Comparison of ENCODE assay signal across 34 cellular contexts in genomic region chr1:239349699-239350098, GRCh38.
"Had no signal": no experiment of that assay in that cellular context is flagged by ENCODE, and none has a peak within 500 bp of the region (broad histone marks: within the 10 kb centered on the region; RNA-seq: fewer than 3 reads in every experiment).

No MANE protein-coding gene starts in this region.

- H3K27me3 ChIP-seq: MG63 had no signal

- H3K36me3 ChIP-seq: MG63 had no signal

- H3K4me3 ChIP-seq: MG63 had no signal

- H3K4me2 ChIP-seq: KMS-11 had no signal

- H3K27ac ChIP-seq: KMS-11 had no signal

- H3K9me3 ChIP-seq: MG63 had no signal

- H3K9ac ChIP-seq: KMS-11 had no signal

- DNase-seq: Karpas-422, Kasumi-1, MG63, MM.1S, MV-4-11, NCI-H1048, NCI-H1092, NCI-H1092 treated with DMSO at 0.1 percent for 48 hours, NCI-H1105, NCI-H1417, NCI-H1417 treated with DMSO at 0.1 percent for 48 hours, NCI-H1436, NCI-H1436 treated with DMSO at 0.1 percent for 48 hours, NCI-H146, NCI-H1694, NCI-H1694 treated with DMSO at 0.1 percent for 48 hours, NCI-H187, NCI-H187 treated with DMSO at 0.1 percent for 48 hours, NCI-H1930, NCI-H2029, NCI-H2029 treated with DMSO at 0.1 percent for 48 hours, NCI-H2081, NCI-H2081 treated with DMSO at 0.1 percent for 48 hours, NCI-H2107, NCI-H2171, NCI-H2171 treated with DMSO at 0.1 percent for 48 hours, NCI-H2227 treated with DMSO at 0.1 percent for 48 hours, NCI-H226, NCI-H345, NCI-H446, NCI-H446 treated with DMSO at 0.1 percent for 48 hours, NCI-H510A, NCI-H510A treated with DMSO at 0.1 percent for 48 hours had no signal
